2 cellular contexts compared by ENCODE assay signal in the genomic region with DNA sequence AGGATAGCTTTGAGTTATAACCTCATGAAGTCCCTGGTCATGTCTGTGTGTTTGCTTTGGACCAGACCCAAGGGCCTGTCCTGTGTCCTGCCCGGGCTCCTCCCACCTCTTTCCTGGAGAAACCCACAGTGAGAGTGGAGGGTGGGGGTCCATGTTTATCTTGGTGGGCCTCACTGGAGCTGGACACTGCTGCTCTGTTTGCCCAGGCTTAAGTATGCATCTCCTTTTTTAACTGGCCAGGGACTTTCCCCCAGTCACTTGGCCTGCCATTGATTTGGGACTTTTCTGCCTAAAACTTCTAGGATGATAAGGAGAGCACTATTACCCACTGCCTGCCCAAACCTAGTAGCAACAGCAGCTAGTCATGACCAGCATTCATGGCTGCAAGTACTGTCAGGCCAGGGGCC.
TF ChIP-seq lines count a peak whose summit lies in the region.

No MANE protein-coding gene starts in this region.

TF ChIP-seq in IMR-90, 13 proteins besides CTCF, POLR2A, EP300 and RAD21:
- TF ChIP-seq SMC3 (IDR thresholded peaks at IDR 0.05; ENCODE audit: low read depth, low read length) (no peak), CHD1 (IDR thresholded peaks at IDR 0.05; ENCODE audit: low read depth, low read length) (no peak), NFE2L2 (IDR thresholded peaks at IDR 0.05; ENCODE audit: low read depth, low read length) (no peak), BHLHE40 (IDR thresholded peaks at IDR 0.05; ENCODE audit: low read depth, low read length) (no peak), CEBPB (IDR thresholded peaks at IDR 0.05; ENCODE audit: low read depth, low read length) (no peak)
- TF ChIP-seq, protein P1, sequence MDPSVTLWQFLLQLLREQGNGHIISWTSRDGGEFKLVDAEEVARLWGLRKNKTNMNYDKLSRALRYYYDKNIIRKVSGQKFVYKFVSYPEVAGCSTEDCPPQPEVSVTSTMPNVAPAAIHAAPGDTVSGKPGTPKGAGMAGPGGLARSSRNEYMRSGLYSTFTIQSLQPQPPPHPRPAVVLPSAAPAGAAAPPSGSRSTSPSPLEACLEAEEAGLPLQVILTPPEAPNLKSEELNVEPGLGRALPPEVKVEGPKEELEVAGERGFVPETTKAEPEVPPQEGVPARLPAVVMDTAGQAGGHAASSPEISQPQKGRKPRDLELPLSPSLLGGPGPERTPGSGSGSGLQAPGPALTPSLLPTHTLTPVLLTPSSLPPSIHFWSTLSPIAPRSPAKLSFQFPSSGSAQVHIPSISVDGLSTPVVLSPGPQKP (IDR thresholded peaks at IDR 0.05; ENCODE audit: borderline replicate concordance, low read depth, low read length): no peak

TF ChIP-seq in HepG2, 621 proteins besides CTCF, POLR2A, EP300 and RAD21 (continues in another document):
- TF ChIP-seq NR2F2 (IDR thresholded peaks at IDR 0.05; ENCODE audit: borderline replicate concordance, low read depth) (no peak), IKZF4 (CRISPR knock-in tag; IDR thresholded peaks at IDR 0.05; ENCODE audit: borderline replicate concordance, low read depth, not compliant biosample characterization) (no peak), EEA1 (CRISPR knock-in tag; IDR thresholded peaks at IDR 0.05; ENCODE audit: borderline replicate concordance) (no peak), ZNF44 (CRISPR knock-in tag; IDR thresholded peaks at IDR 0.05) (no peak), ZNF569 (CRISPR knock-in tag; IDR thresholded peaks at IDR 0.05; ENCODE audit: borderline replicate concordance) (no peak), ZNF619 (CRISPR knock-in tag; IDR thresholded peaks at IDR 0.05) (no peak), ZBTB21 (CRISPR knock-in tag; IDR thresholded peaks at IDR 0.05) (0 out of 2 replicates have a peak, but pooled peaks have one; percentile 24), ZNF788 (CRISPR knock-in tag; IDR thresholded peaks at IDR 0.05; ENCODE audit: borderline replicate concordance) (no peak; the same call in 1 of the 2 replicates), SOX13 (IDR thresholded peaks at IDR 0.05) (no peak), SOX13 (CRISPR knock-in tag; conservative IDR thresholded peaks at IDR 0.05 in 1 of 2, IDR thresholded peaks at IDR 0.05 in 1 of 2) (peak in 1 of 2 experiments; percentile 42; a peak in 1 of 4 replicates), ZNF343 (CRISPR knock-in tag; IDR thresholded peaks at IDR 0.05) (no peak), ZNF772 (CRISPR knock-in tag; IDR thresholded peaks at IDR 0.05) (no peak), SP4 (CRISPR knock-in tag; IDR thresholded peaks at IDR 0.05) (no peak), MXI1 (IDR thresholded peaks at IDR 0.05; ENCODE audit: borderline replicate concordance, low read depth, low read length) (no peak), ZNF260 (CRISPR knock-in tag; IDR thresholded peaks at IDR 0.05; ENCODE audit: borderline replicate concordance, low read depth) (no peak), KDM1A (CRISPR knock-in tag; IDR thresholded peaks at IDR 0.05) (no peak), EHMT2 (IDR thresholded peaks at IDR 0.05; ENCODE audit: borderline replicate concordance, low read depth, low read length) (no peak), HIVEP1 (CRISPR knock-in tag; IDR thresholded peaks at IDR 0.05) (no peak), ZNF83 (CRISPR knock-in tag; IDR thresholded peaks at IDR 0.05; ENCODE audit: borderline replicate concordance) (no peak), PRPF4 (IDR thresholded peaks at IDR 0.05; ENCODE audit: low read depth, low read length, poor library complexity, severe bottlenecking) (no peak), KMT2A (CRISPR knock-in tag; IDR thresholded peaks at IDR 0.05) (no peak), ZMYM4 (CRISPR knock-in tag; IDR thresholded peaks at IDR 0.05) (peak; percentile 82), RORA (CRISPR knock-in tag; IDR thresholded peaks at IDR 0.05) (no peak)
- TF ChIP-seq, protein P2, sequence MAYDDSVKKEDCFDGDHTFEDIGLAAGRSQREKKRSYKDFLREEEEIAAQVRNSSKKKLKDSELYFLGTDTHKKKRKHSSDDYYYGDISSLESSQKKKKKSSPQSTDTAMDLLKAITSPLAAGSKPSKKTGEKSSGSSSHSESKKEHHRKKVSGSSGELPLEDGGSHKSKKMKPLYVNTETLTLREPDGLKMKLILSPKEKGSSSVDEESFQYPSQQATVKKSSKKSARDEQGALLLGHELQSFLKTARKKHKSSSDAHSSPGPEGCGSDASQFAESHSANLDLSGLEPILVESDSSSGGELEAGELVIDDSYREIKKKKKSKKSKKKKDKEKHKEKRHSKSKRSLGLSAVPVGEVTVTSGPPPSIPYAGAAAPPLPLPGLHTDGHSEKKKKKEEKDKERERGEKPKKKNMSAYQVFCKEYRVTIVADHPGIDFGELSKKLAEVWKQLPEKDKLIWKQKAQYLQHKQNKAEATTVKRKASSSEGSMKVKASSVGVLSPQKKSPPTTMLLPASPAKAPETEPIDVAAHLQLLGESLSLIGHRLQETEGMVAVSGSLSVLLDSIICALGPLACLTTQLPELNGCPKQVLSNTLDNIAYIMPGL (CRISPR knock-in tag; IDR thresholded peaks at IDR 0.05; ENCODE audit: borderline replicate concordance in 1 of 2, low read depth in 1 of 2): no peak
- TF ChIP-seq, protein P3, sequence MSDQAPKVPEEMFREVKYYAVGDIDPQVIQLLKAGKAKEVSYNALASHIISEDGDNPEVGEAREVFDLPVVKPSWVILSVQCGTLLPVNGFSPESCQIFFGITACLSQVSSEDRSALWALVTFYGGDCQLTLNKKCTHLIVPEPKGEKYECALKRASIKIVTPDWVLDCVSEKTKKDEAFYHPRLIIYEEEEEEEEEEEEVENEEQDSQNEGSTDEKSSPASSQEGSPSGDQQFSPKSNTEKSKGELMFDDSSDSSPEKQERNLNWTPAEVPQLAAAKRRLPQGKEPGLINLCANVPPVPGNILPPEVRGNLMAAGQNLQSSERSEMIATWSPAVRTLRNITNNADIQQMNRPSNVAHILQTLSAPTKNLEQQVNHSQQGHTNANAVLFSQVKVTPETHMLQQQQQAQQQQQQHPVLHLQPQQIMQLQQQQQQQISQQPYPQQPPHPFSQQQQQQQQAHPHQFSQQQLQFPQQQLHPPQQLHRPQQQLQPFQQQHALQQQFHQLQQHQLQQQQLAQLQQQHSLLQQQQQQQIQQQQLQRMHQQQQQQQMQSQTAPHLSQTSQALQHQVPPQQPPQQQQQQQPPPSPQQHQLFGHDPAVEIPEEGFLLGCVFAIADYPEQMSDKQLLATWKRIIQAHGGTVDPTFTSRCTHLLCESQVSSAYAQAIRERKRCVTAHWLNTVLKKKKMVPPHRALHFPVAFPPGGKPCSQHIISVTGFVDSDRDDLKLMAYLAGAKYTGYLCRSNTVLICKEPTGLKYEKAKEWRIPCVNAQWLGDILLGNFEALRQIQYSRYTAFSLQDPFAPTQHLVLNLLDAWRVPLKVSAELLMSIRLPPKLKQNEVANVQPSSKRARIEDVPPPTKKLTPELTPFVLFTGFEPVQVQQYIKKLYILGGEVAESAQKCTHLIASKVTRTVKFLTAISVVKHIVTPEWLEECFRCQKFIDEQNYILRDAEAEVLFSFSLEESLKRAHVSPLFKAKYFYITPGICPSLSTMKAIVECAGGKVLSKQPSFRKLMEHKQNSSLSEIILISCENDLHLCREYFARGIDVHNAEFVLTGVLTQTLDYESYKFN (CRISPR knock-in tag; conservative IDR thresholded peaks at IDR 0.05): peak; percentile 69
- TF ChIP-seq, protein P4, sequence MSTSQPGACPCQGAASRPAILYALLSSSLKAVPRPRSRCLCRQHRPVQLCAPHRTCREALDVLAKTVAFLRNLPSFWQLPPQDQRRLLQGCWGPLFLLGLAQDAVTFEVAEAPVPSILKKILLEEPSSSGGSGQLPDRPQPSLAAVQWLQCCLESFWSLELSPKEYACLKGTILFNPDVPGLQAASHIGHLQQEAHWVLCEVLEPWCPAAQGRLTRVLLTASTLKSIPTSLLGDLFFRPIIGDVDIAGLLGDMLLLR (CRISPR knock-in tag; IDR thresholded peaks at IDR 0.05): no peak
- TF ChIP-seq, protein P5, sequence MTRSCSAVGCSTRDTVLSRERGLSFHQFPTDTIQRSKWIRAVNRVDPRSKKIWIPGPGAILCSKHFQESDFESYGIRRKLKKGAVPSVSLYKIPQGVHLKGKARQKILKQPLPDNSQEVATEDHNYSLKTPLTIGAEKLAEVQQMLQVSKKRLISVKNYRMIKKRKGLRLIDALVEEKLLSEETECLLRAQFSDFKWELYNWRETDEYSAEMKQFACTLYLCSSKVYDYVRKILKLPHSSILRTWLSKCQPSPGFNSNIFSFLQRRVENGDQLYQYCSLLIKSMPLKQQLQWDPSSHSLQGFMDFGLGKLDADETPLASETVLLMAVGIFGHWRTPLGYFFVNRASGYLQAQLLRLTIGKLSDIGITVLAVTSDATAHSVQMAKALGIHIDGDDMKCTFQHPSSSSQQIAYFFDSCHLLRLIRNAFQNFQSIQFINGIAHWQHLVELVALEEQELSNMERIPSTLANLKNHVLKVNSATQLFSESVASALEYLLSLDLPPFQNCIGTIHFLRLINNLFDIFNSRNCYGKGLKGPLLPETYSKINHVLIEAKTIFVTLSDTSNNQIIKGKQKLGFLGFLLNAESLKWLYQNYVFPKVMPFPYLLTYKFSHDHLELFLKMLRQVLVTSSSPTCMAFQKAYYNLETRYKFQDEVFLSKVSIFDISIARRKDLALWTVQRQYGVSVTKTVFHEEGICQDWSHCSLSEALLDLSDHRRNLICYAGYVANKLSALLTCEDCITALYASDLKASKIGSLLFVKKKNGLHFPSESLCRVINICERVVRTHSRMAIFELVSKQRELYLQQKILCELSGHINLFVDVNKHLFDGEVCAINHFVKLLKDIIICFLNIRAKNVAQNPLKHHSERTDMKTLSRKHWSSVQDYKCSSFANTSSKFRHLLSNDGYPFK (CRISPR knock-in tag; IDR thresholded peaks at IDR 0.05; ENCODE audit: borderline replicate concordance): no peak
- TF ChIP-seq, protein P6, sequence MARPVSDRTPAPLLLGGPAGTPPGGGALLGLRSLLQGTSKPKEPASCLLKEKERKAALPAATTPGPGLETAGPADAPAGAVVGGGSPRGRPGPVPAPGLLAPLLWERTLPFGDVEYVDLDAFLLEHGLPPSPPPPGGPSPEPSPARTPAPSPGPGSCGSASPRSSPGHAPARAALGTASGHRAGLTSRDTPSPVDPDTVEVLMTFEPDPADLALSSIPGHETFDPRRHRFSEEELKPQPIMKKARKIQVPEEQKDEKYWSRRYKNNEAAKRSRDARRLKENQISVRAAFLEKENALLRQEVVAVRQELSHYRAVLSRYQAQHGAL (CRISPR knock-in tag; IDR thresholded peaks at IDR 0.05; ENCODE audit: not compliant biosample characterization): no peak
- TF ChIP-seq, protein P7, sequence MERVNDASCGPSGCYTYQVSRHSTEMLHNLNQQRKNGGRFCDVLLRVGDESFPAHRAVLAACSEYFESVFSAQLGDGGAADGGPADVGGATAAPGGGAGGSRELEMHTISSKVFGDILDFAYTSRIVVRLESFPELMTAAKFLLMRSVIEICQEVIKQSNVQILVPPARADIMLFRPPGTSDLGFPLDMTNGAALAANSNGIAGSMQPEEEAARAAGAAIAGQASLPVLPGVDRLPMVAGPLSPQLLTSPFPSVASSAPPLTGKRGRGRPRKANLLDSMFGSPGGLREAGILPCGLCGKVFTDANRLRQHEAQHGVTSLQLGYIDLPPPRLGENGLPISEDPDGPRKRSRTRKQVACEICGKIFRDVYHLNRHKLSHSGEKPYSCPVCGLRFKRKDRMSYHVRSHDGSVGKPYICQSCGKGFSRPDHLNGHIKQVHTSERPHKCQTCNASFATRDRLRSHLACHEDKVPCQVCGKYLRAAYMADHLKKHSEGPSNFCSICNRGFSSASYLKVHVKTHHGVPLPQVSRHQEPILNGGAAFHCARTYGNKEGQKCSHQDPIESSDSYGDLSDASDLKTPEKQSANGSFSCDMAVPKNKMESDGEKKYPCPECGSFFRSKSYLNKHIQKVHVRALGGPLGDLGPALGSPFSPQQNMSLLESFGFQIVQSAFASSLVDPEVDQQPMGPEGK (CRISPR knock-in tag; IDR thresholded peaks at IDR 0.05): peak; percentile 51; the same call in 1 of the 2 replicates
- TF ChIP-seq, protein P8, sequence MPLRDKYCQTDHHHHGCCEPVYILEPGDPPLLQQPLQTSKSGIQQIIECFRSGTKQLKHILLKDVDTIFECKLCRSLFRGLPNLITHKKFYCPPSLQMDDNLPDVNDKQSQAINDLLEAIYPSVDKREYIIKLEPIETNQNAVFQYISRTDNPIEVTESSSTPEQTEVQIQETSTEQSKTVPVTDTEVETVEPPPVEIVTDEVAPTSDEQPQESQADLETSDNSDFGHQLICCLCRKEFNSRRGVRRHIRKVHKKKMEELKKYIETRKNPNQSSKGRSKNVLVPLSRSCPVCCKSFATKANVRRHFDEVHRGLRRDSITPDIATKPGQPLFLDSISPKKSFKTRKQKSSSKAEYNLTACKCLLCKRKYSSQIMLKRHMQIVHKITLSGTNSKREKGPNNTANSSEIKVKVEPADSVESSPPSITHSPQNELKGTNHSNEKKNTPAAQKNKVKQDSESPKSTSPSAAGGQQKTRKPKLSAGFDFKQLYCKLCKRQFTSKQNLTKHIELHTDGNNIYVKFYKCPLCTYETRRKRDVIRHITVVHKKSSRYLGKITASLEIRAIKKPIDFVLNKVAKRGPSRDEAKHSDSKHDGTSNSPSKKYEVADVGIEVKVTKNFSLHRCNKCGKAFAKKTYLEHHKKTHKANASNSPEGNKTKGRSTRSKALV (CRISPR knock-in tag; IDR thresholded peaks at IDR 0.05): no peak
- TF ChIP-seq, protein P9, sequence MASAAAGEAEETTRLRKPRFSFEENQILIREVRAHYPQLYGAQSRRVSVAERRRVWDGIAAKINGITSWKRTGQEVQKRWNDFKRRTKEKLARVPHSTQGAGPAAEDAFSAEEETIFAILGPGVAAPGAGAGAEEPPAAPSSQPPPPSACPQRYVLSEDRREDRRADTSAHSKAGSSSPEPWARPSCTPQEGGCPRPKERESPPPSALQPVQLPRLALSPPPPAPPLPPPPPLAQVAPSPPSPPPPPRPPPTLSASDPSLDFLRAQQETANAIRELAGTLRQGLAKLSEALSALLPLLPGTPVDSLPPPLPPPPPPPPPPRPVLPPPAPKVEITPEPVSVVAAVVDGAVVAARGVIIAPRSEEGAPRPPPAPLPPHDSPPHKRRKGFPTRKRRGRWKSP (CRISPR knock-in tag; IDR thresholded peaks at IDR 0.05): no peak
- TF ChIP-seq, protein P10, sequence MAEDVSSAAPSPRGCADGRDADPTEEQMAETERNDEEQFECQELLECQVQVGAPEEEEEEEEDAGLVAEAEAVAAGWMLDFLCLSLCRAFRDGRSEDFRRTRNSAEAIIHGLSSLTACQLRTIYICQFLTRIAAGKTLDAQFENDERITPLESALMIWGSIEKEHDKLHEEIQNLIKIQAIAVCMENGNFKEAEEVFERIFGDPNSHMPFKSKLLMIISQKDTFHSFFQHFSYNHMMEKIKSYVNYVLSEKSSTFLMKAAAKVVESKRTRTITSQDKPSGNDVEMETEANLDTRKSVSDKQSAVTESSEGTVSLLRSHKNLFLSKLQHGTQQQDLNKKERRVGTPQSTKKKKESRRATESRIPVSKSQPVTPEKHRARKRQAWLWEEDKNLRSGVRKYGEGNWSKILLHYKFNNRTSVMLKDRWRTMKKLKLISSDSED (CRISPR knock-in tag; IDR thresholded peaks at IDR 0.05): no peak
- TF ChIP-seq, protein P11, sequence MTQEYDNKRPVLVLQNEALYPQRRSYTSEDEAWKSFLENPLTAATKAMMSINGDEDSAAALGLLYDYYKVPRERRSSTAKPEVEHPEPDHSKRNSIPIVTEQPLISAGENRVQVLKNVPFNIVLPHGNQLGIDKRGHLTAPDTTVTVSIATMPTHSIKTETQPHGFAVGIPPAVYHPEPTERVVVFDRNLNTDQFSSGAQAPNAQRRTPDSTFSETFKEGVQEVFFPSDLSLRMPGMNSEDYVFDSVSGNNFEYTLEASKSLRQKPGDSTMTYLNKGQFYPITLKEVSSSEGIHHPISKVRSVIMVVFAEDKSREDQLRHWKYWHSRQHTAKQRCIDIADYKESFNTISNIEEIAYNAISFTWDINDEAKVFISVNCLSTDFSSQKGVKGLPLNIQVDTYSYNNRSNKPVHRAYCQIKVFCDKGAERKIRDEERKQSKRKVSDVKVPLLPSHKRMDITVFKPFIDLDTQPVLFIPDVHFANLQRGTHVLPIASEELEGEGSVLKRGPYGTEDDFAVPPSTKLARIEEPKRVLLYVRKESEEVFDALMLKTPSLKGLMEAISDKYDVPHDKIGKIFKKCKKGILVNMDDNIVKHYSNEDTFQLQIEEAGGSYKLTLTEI (CRISPR knock-in tag; conservative IDR thresholded peaks at IDR 0.05): no peak
